8 cellular contexts compared by ENCODE assay signal in genomic region chr4:6331018-6331417, GRCh38.
DNase-seq lines count a peak whose midpoint lies in the region; ATAC-seq, FAIRE-seq and TF ChIP-seq lines count a peak whose summit lies in the region.

No MANE protein-coding gene starts in this region.

- DNase-seq in BJ (ENCODE audit: low read depth) = no peak
- DNase-seq in GM12891 (ENCODE audit: insufficient read length, low spot score) = no peak
- peak; percentile 41 for DNase-seq in UCSD-AML1 (lab: John Stamatoyannopoulos, UW; ENCODE audit: unreplicated experiment)
- peak; percentile 20 for DNase-seq in iris pigment epithelial cell (ENCODE audit: low read depth)
- DNase-seq in NCI-H2081 treated with DMSO at 0.1 percent for 48 hours (lab: John Stamatoyannopoulos, UW) = no peak
- DNase-seq in islet precursor cell = no peak

- no peaks in the 10 kb centered on the region for H3K36me3 ChIP-seq in BJ (ENCODE audit: control insufficient read depth, insufficient read depth, low read length)

- peaks cover 3% of the 10 kb centered on the region; the same call in 1 of the 2 replicates for H3K27me3 ChIP-seq in BJ (ENCODE audit: control insufficient read depth, insufficient read depth, low read length)

- FAIRE-seq in GM12891 (lab: Jason Lieb, UNC) = peak; percentile 63

- peak; percentile 73 for TF ChIP-seq CTCF in BJ (IDR thresholded peaks at IDR 0.05; ENCODE audit: insufficient read depth, low read depth, low read length)

- no peak for TF ChIP-seq POLR2A in GM12891 (IDR thresholded peaks at IDR 0.05; ENCODE audit: low read depth, low read length)

- ATAC-seq in HG02981 (IDR thresholded peaks at IDR 0.05; ENCODE audit: unreplicated experiment) (no peak), HG02840 (IDR thresholded peaks at IDR 0.05; ENCODE audit: low FRiP score, unreplicated experiment) (no peak)

- no peak overlapping the region for H3K4me3 ChIP-seq in BJ (ENCODE audit: low read depth, low read length)

- CTCF ChIA-PET in BJ (lab: Yijun Ruan, JAX) = interaction anchor here (1.0 to 14.2 kb wide), 12 partner anchors 8 to 215 kb away, joined by 3 to 496 read pairs (median 6); partner anchors contain the start of gene WFS1

- POLR2A ChIA-PET in BJ (lab: Charles Lee) = no interaction called here

TF ChIP-seq in GM12891, 5 proteins besides CTCF, POLR2A, EP300 and RAD21:
- no peak for TF ChIP-seq SPI1 (IDR thresholded peaks at IDR 0.05; ENCODE audit: low read depth, low read length)
- no peak for TF ChIP-seq POLR2AphosphoS5 (IDR thresholded peaks at IDR 0.05; ENCODE audit: low read depth, low read length)
- TF ChIP-seq PAX5 (IDR thresholded peaks at IDR 0.05; ENCODE audit: insufficient read depth, low read length, severe bottlenecking) = no peak
- no peak for TF ChIP-seq POU2F2 (IDR thresholded peaks at IDR 0.05; ENCODE audit: low read depth, low read length)
- no peak for TF ChIP-seq TAF1 (IDR thresholded peaks at IDR 0.05; ENCODE audit: low read depth, low read length)

Comparison
In these comparisons a context has a peak if more than half of its experiments do, and no peak if none do; other contexts are left out.
1. DNase-seq: peak in UCSD-AML1 (single experiment) and iris pigment epithelial cell (single experiment); none in BJ (single experiment), GM12891 (single experiment), NCI-H2081 treated with DMSO at 0.1 percent for 48 hours (single experiment) and islet precursor cell (single experiment).